ENCODE assay signal across 1 cellular context in the genomic region with DNA sequence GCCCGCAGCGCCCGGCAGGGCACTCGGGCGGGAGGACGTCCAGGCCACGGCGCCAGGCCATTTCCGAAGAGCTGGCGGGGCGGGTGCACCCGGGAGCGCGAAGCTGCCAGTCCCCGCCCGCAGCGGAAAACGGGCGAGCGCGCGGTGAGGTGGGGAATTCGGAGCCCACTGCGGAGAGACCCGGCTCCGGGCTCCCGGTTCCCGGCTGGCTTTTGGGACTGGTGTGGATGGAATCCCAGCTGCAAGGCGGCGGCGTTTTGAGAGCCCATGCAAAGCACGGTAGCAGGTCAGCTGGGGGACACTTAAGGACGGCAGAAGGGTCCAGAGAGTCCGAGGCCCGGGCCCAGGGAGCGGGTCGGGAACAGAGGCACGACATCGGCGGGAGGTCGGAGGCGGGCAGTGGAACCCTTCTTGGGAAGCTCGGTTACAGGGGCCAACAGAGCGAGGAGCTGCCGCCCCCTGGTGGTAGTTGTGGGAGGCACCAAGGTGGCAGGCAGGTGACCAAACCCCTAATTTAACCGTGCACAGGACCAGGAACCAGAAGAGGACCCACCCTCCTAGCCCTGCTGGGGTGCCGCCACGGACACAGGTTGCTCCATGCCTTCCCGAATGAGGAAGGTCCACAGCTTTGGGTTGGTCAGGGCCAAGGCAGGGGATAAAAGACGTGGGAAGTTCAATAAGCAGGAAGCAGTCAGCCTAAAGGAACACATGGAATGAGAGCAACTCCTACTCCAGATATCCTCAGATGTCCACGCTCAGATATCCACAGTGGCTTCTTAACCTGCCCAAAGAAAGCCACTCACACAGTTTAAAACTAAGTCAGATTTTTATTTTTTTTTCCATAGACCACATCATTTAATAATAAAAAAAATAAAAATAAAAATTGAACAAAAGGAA.
TF ChIP-seq lines count a peak whose summit lies in the region.

No MANE protein-coding gene starts in this region.

TF ChIP-seq in HepG2, 621 proteins besides CTCF, POLR2A, EP300 and RAD21 (continued from another document and continues in another):
- TF ChIP-seq PHF20 (CRISPR knock-in tag; IDR thresholded peaks at IDR 0.05): no peak
- peak; percentile 64 for TF ChIP-seq ZSCAN25 (CRISPR knock-in tag; IDR thresholded peaks at IDR 0.05)
- TF ChIP-seq, protein P1, sequence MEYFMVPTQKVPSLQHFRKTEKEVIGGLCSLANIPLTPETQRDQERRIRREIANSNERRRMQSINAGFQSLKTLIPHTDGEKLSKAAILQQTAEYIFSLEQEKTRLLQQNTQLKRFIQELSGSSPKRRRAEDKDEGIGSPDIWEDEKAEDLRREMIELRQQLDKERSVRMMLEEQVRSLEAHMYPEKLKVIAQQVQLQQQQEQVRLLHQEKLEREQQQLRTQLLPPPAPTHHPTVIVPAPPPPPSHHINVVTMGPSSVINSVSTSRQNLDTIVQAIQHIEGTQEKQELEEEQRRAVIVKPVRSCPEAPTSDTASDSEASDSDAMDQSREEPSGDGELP (IDR thresholded peaks at IDR 0.05; ENCODE audit: borderline replicate concordance, low read depth): peak; percentile 2; the same call in 1 of the 2 replicates
- TF ChIP-seq DNMT3B (CRISPR knock-in tag; conservative IDR thresholded peaks at IDR 0.05): 0 out of 2 replicates have a peak, but pooled peaks have one; percentile 85
- no peak for TF ChIP-seq CEBPB (IDR thresholded peaks at IDR 0.05; ENCODE audit: borderline replicate concordance, low read depth, low read length)
- TF ChIP-seq, protein P2, sequence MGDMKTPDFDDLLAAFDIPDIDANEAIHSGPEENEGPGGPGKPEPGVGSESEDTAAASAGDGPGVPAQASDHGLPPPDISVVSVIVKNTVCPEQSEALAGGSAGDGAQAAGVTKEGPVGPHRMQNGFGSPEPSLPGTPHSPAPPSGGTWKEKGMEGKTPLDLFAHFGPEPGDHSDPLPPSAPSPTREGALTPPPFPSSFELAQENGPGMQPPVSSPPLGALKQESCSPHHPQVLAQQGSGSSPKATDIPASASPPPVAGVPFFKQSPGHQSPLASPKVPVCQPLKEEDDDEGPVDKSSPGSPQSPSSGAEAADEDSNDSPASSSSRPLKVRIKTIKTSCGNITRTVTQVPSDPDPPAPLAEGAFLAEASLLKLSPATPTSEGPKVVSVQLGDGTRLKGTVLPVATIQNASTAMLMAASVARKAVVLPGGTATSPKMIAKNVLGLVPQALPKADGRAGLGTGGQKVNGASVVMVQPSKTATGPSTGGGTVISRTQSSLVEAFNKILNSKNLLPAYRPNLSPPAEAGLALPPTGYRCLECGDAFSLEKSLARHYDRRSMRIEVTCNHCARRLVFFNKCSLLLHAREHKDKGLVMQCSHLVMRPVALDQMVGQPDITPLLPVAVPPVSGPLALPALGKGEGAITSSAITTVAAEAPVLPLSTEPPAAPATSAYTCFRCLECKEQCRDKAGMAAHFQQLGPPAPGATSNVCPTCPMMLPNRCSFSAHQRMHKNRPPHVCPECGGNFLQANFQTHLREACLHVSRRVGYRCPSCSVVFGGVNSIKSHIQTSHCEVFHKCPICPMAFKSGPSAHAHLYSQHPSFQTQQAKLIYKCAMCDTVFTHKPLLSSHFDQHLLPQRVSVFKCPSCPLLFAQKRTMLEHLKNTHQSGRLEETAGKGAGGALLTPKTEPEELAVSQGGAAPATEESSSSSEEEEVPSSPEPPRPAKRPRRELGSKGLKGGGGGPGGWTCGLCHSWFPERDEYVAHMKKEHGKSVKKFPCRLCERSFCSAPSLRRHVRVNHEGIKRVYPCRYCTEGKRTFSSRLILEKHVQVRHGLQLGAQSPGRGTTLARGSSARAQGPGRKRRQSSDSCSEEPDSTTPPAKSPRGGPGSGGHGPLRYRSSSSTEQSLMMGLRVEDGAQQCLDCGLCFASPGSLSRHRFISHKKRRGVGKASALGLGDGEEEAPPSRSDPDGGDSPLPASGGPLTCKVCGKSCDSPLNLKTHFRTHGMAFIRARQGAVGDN (CRISPR knock-in tag; IDR thresholded peaks at IDR 0.05): peak; percentile 89
- TF ChIP-seq HMGXB4 (CRISPR knock-in tag; IDR thresholded peaks at IDR 0.05; ENCODE audit: borderline replicate concordance in 1 of 2, low read depth in 1 of 2): peak; percentile 99
- TF ChIP-seq ZSCAN30 (CRISPR knock-in tag; IDR thresholded peaks at IDR 0.05): no peak
- TF ChIP-seq ZSCAN12 (CRISPR knock-in tag; IDR thresholded peaks at IDR 0.05): no peak
- TF ChIP-seq SETDB1 (CRISPR knock-in tag; IDR thresholded peaks at IDR 0.05; ENCODE audit: borderline replicate concordance): no peak
- no peak for TF ChIP-seq CCAR2 (optimal IDR thresholded peaks at IDR 0.05; ENCODE audit: low read depth, low read length)
- TF ChIP-seq MEIS1 (CRISPR knock-in tag; IDR thresholded peaks at IDR 0.05; ENCODE audit: borderline replicate concordance): peak; percentile 91
- TF ChIP-seq ZEB1 (IDR thresholded peaks at IDR 0.05; ENCODE audit: insufficient replicate concordance, low read depth): no peak
- TF ChIP-seq, protein P3, sequence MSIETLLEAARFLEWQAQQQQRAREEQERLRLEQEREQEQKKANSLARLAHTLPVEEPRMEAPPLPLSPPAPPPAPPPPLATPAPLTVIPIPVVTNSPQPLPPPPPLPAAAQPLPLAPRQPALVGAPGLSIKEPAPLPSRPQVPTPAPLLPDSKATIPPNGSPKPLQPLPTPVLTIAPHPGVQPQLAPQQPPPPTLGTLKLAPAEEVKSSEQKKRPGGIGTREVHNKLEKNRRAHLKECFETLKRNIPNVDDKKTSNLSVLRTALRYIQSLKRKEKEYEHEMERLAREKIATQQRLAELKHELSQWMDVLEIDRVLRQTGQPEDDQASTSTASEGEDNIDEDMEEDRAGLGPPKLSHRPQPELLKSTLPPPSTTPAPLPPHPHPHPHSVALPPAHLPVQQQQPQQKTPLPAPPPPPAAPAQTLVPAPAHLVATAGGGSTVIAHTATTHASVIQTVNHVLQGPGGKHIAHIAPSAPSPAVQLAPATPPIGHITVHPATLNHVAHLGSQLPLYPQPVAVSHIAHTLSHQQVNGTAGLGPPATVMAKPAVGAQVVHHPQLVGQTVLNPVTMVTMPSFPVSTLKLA (IDR thresholded peaks at IDR 0.05): no peak
- no peak for TF ChIP-seq ATM (IDR thresholded peaks at IDR 0.05; ENCODE audit: borderline replicate concordance)
- no peak for TF ChIP-seq ZFAT (CRISPR knock-in tag; conservative IDR thresholded peaks at IDR 0.05)
- TF ChIP-seq KDM3A (CRISPR knock-in tag; IDR thresholded peaks at IDR 0.05; ENCODE audit: low read depth): peak; percentile 99
- TF ChIP-seq ZFP82 (CRISPR knock-in tag; IDR thresholded peaks at IDR 0.05; ENCODE audit: borderline replicate concordance): 0 out of 2 replicates have a peak, but pooled peaks have one; percentile 47
- peak; percentile 14; the same call in 1 of the 2 replicates for TF ChIP-seq MZF1 (CRISPR knock-in tag; IDR thresholded peaks at IDR 0.05; ENCODE audit: borderline replicate concordance)
- TF ChIP-seq NFE2 (CRISPR knock-in tag; IDR thresholded peaks at IDR 0.05): no peak
- no peak for TF ChIP-seq RFX3 (CRISPR knock-in tag; IDR thresholded peaks at IDR 0.05)
- TF ChIP-seq ATRX (CRISPR knock-in tag; IDR thresholded peaks at IDR 0.05; ENCODE audit: borderline replicate concordance): no peak
- peak; percentile 77 for TF ChIP-seq POGZ (CRISPR knock-in tag; IDR thresholded peaks at IDR 0.05)
- no peak for TF ChIP-seq HOXA7 (CRISPR knock-in tag; IDR thresholded peaks at IDR 0.05)
- peak; percentile 40 for TF ChIP-seq SKI (IDR thresholded peaks at IDR 0.05; ENCODE audit: partially characterized antibody)
- TF ChIP-seq GFI1 (CRISPR knock-in tag; IDR thresholded peaks at IDR 0.05; ENCODE audit: borderline replicate concordance): peak; percentile 80; the same call in 1 of the 2 replicates
- TF ChIP-seq ZNF572 (CRISPR knock-in tag; IDR thresholded peaks at IDR 0.05): peak; percentile 99
- no peak for TF ChIP-seq GABPA (IDR thresholded peaks at IDR 0.05; ENCODE audit: low read depth, low read length)
- TF ChIP-seq GABPA (CRISPR knock-in tag; IDR thresholded peaks at IDR 0.05; ENCODE audit: low read depth): no peak
- TF ChIP-seq ZNF136 (CRISPR knock-in tag; IDR thresholded peaks at IDR 0.05; ENCODE audit: low read depth): 0 out of 2 replicates have a peak, but pooled peaks have one; percentile 21
- peak; percentile 75 for TF ChIP-seq ZNF883 (CRISPR knock-in tag; IDR thresholded peaks at IDR 0.05; ENCODE audit: not compliant biosample characterization)
- TF ChIP-seq BRD4 (CRISPR knock-in tag; IDR thresholded peaks at IDR 0.05): peak; percentile 65; the same call in 1 of the 2 replicates
- no peak for TF ChIP-seq ZNF841 (CRISPR knock-in tag; IDR thresholded peaks at IDR 0.05; ENCODE audit: borderline replicate concordance)
- peak; percentile 93; the same call in 1 of the 2 replicates for TF ChIP-seq REL (CRISPR knock-in tag; conservative IDR thresholded peaks at IDR 0.05)
- TF ChIP-seq XBP1 (CRISPR knock-in tag; IDR thresholded peaks at IDR 0.05): no peak
- TF ChIP-seq ZFP37 (CRISPR knock-in tag; IDR thresholded peaks at IDR 0.05; ENCODE audit: borderline replicate concordance): peak; percentile 93
- TF ChIP-seq, protein P4, sequence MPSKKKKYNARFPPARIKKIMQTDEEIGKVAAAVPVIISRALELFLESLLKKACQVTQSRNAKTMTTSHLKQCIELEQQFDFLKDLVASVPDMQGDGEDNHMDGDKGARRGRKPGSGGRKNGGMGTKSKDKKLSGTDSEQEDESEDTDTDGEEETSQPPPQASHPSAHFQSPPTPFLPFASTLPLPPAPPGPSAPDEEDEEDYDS (CRISPR knock-in tag; IDR thresholded peaks at IDR 0.05): no peak
- peak; percentile 78 for TF ChIP-seq TEAD3 (CRISPR knock-in tag; optimal IDR thresholded peaks at IDR 0.05; ENCODE audit: borderline replicate concordance)
- TF ChIP-seq SOX13 (IDR thresholded peaks at IDR 0.05): no peak; the same call in 1 of the 2 replicates
- peak; percentile 37 to 81; a peak in 2 of 4 replicates for TF ChIP-seq SOX13 (CRISPR knock-in tag; conservative IDR thresholded peaks at IDR 0.05 in 1 of 2, IDR thresholded peaks at IDR 0.05 in 1 of 2)
- no peak for TF ChIP-seq ZZZ3 (CRISPR knock-in tag; IDR thresholded peaks at IDR 0.05; ENCODE audit: borderline replicate concordance)
- peak; percentile 98 for TF ChIP-seq KDM5B (CRISPR knock-in tag; IDR thresholded peaks at IDR 0.05; ENCODE audit: borderline replicate concordance)
- TF ChIP-seq TAF1 (CRISPR knock-in tag; IDR thresholded peaks at IDR 0.05): no peak; the same call in 1 of the 2 replicates
- TF ChIP-seq ZBTB2 (CRISPR knock-in tag; IDR thresholded peaks at IDR 0.05; ENCODE audit: low read depth): peak; percentile 35
- peak; percentile 76 for TF ChIP-seq ZBTB33 (CRISPR knock-in tag; IDR thresholded peaks at IDR 0.05)
- TF ChIP-seq ZNF552 (CRISPR knock-in tag; IDR thresholded peaks at IDR 0.05; ENCODE audit: borderline replicate concordance): 0 out of 2 replicates have a peak, but pooled peaks have one; percentile 86
- no peak for TF ChIP-seq ZNF33A (CRISPR knock-in tag; IDR thresholded peaks at IDR 0.05; ENCODE audit: borderline replicate concordance)
- peak; percentile 54; the same call in 1 of the 2 replicates for TF ChIP-seq ZFY (CRISPR knock-in tag; IDR thresholded peaks at IDR 0.05)
- peak; percentile 82 for TF ChIP-seq BHLHE40 (IDR thresholded peaks at IDR 0.05; ENCODE audit: low read length)
- no peak for TF ChIP-seq RFX1 (IDR thresholded peaks at IDR 0.05)
- peak; percentile 92 for TF ChIP-seq GTF3A (CRISPR knock-in tag; conservative IDR thresholded peaks at IDR 0.05)
- TF ChIP-seq, protein P5, sequence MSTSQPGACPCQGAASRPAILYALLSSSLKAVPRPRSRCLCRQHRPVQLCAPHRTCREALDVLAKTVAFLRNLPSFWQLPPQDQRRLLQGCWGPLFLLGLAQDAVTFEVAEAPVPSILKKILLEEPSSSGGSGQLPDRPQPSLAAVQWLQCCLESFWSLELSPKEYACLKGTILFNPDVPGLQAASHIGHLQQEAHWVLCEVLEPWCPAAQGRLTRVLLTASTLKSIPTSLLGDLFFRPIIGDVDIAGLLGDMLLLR (CRISPR knock-in tag; IDR thresholded peaks at IDR 0.05): peak; percentile 59
- TF ChIP-seq HNRNPUL1 (IDR thresholded peaks at IDR 0.05; ENCODE audit: low read depth, low read length): no peak
- peak; percentile 93; the same call in 1 of the 2 replicates for TF ChIP-seq MTA1 (CRISPR knock-in tag; IDR thresholded peaks at IDR 0.05; ENCODE audit: borderline replicate concordance)
- no peak; the same call in none of the 2 replicates for TF ChIP-seq ZNF564 (CRISPR knock-in tag; IDR thresholded peaks at IDR 0.05)
- TF ChIP-seq FOXA1 (IDR thresholded peaks at IDR 0.05): no peak
- no peak for TF ChIP-seq FOXA1 (CRISPR knock-in tag; IDR thresholded peaks at IDR 0.05)
- TF ChIP-seq ZMAT3 (CRISPR knock-in tag; conservative IDR thresholded peaks at IDR 0.05): peak; percentile 75; the same call in 1 of the 2 replicates
